In the genomic region with DNA sequence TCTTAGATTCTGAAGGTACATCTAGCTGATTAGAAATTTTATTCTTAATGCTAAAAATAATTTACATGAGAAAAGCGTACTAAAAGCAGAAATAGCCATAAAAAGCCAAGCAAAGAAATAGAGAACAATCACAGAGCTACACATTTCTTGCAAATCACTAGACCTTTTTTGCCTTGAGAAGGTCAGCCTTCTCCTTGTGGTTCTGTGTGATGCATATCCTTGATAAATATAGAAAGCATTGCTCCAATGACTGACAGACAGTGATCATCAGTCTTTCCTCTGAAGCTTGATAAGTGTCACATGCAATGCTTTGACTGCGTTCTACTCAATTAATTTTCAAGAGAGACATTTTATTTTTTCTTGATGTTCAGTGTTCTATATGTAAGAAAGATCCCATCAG, we compare ENCODE assay signal across 24 cellular contexts.
"Had no signal": no experiment of that assay in that cellular context is flagged by ENCODE, and none has a peak within 500 bp of the region (broad histone marks: within the 10 kb centered on the region; RNA-seq: fewer than 3 reads in every experiment).

No MANE protein-coding gene starts in this region.

- H3K27ac ChIP-seq: stomach, suprapubic skin, testis, thoracic aorta, thyroid gland, tibial artery, tibial nerve, transverse colon, upper lobe of left lung, upper lobe of right lung, uterus, vagina had no signal

- H3K36me3 ChIP-seq: stomach, suprapubic skin, thoracic aorta, thyroid gland, tibial artery, tibial nerve, transverse colon, upper lobe of left lung, upper lobe of right lung, uterus, vagina had no signal

- H3K27me3 ChIP-seq: stomach, suprapubic skin, testis, thyroid gland, tibial artery, tibial nerve, transverse colon, upper lobe of left lung, upper lobe of right lung, uterus, vagina had no signal

- H3K4me3 ChIP-seq: stomach, suprapubic skin, testis, thoracic aorta, thyroid gland, tibial artery, tibial nerve, transverse colon, upper lobe of left lung, upper lobe of right lung, uterus, vagina had no signal

- H3K9me3 ChIP-seq: stomach, suprapubic skin, testis, thoracic aorta, thyroid gland, tibial artery, tibial nerve, transverse colon, upper lobe of left lung, upper lobe of right lung, uterus, vagina had no signal

- DNase-seq: stimulated activated CD4-positive, alpha-beta T cell treated with anti-CD3 and anti-CD28 coated beads, Interleukin-2, amount 100 ng/mL, for 48 hours; stimulated activated CD4-positive, alpha-beta T cell treated with anti-CD3 and anti-CD28 coated beads, Interleukin-4, amount 100 ng/mL, for 1 hour; stimulated activated CD4-positive, alpha-beta T cell treated with anti-CD3 and anti-CD28 coated beads, Interleukin-4, amount 100 ng/mL, for 24 hours; stimulated activated CD4-positive, alpha-beta T cell treated with anti-CD3 and anti-CD28 coated beads, Interleukin-4, amount 100 ng/mL, for 4 hours; stimulated activated CD8-positive, alpha-beta memory T cell treated with anti-CD3 and anti-CD28 coated beads, Interleukin-4, amount 100 ng/mL, for 48 hours; stimulated activated naive B cell treated with anti-CD40 and anti-IgM and Interleukin-4, amounts not matched to agents 10 μg/mL and 1 μg/mL and 100 μg/mL, for 72 hours; stimulated activated naive CD4-positive, alpha-beta T cell; stimulated activated naive CD4-positive, alpha-beta T cell treated with Interleukin-2 at 50 U/mL for 16 hours; stimulated activated naive CD8-positive, alpha-beta T cell treated with anti-CD3 and anti-CD28 coated beads, Interleukin-15, amount 100 ng/mL, for 72 hours; stimulated activated naive CD8-positive, alpha-beta T cell treated with anti-CD3 and anti-CD28 coated beads, Interleukin-15, Interleukin-2, amounts not matched to agents 100 U/mL and 50 U/mL, for 24 hours; stomach; substantia nigra; testis; thyroid gland; tibial artery; transverse colon; trophoblast cell; upper lobe of left lung; upper lobe of right lung; uterus had no signal
